ENCODE assay signal across 1 cellular context in genomic region chr17:48553190-48553547, GRCh38.
TF ChIP-seq lines count a peak whose summit lies in the region.

No MANE protein-coding gene starts in this region.

TF ChIP-seq in IMR-90, 13 proteins besides CTCF, POLR2A, EP300 and RAD21:
- TF ChIP-seq USF2 (IDR thresholded peaks at IDR 0.05; ENCODE audit: low read depth, low read length) (no peak), NFE2L2 (IDR thresholded peaks at IDR 0.05; ENCODE audit: low read depth, low read length) (no peak), CEBPB (IDR thresholded peaks at IDR 0.05; ENCODE audit: low read depth, low read length) (no peak), BHLHE40 (IDR thresholded peaks at IDR 0.05; ENCODE audit: low read depth, low read length) (no peak), ELK1 (IDR thresholded peaks at IDR 0.05; ENCODE audit: borderline replicate concordance, low read depth, low read length) (no peak), MAFK (IDR thresholded peaks at IDR 0.05; ENCODE audit: low read depth, low read length) (no peak), FOS (IDR thresholded peaks at IDR 0.05; ENCODE audit: low read depth, low read length) (no peak)
